In the genomic region with DNA sequence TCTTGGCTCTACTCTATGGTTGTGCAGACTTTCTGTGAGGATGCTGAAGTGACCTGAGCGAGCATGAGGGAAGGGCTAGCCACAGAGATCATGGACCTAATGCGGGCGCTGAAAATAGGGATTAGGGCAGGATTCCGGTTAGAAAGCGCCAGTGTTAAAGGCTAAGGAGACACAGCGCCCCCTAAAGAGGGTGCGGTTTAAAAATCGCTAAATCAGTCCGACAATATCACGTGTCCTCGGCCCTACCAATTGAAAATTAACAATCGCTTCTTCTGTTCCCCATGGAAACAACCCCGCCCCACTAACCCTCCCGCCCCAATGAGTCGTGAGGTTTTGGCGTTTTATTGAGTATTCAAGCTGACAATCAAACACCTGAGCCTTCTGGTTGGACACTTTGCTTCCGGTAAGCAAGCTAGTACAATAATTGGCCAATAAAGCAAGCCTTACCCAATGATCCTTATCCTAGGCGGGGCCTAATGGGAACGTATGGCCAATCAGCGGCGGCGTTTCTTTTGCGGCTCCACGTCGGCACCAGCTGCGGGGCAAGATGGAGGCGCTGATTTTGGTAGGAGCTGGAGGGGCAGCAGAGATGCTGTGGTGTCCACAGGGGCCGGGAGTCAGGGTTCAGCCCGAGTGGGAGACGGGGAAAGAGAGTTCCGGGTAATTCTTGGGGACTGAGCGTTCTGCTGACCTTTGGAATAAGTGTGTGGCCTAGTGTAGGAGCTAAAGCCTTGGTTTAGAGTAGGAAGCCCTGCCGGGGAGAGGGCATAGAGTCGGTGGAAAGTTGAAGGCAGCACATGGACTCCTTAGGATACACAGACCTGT, we compare ENCODE assay signal across 1 cellular context.
A peak's percentile ranks its signal among the peaks of the same experiment; 100 is the strongest.
TF ChIP-seq lines count a peak whose summit lies in the region.

A gene with protein sequence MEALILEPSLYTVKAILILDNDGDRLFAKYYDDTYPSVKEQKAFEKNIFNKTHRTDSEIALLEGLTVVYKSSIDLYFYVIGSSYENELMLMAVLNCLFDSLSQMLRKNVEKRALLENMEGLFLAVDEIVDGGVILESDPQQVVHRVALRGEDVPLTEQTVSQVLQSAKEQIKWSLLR (plus strand): TSS at position 515 of the 825 bp plus-strand sequence. CDS start 33 bp downstream, at position 548.

TF ChIP-seq in K562, 482 proteins besides CTCF, POLR2A, EP300 and RAD21 (continued from another document and continues in another):
- TF ChIP-seq, protein P1, sequence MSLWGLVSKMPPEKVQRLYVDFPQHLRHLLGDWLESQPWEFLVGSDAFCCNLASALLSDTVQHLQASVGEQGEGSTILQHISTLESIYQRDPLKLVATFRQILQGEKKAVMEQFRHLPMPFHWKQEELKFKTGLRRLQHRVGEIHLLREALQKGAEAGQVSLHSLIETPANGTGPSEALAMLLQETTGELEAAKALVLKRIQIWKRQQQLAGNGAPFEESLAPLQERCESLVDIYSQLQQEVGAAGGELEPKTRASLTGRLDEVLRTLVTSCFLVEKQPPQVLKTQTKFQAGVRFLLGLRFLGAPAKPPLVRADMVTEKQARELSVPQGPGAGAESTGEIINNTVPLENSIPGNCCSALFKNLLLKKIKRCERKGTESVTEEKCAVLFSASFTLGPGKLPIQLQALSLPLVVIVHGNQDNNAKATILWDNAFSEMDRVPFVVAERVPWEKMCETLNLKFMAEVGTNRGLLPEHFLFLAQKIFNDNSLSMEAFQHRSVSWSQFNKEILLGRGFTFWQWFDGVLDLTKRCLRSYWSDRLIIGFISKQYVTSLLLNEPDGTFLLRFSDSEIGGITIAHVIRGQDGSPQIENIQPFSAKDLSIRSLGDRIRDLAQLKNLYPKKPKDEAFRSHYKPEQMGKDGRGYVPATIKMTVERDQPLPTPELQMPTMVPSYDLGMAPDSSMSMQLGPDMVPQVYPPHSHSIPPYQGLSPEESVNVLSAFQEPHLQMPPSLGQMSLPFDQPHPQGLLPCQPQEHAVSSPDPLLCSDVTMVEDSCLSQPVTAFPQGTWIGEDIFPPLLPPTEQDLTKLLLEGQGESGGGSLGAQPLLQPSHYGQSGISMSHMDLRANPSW (CRISPR knock-in tag; IDR thresholded peaks at IDR 0.05) = peak; percentile 27; the same call in 1 of the 2 replicates
- TF ChIP-seq BMI1 (IDR thresholded peaks at IDR 0.05; ENCODE audit: low read length) = peak; percentile 76
- peak; percentile 91; the same call in 1 of the 2 replicates for TF ChIP-seq POLR2AphosphoS2 (IDR thresholded peaks at IDR 0.05; ENCODE audit: low read length)
- TF ChIP-seq ZNF316 (IDR thresholded peaks at IDR 0.05) = peak; percentile 42; the same call in 1 of the 2 replicates
- TF ChIP-seq PPARD (CRISPR knock-in tag; IDR thresholded peaks at IDR 0.05) = no peak
- TF ChIP-seq, protein P2, sequence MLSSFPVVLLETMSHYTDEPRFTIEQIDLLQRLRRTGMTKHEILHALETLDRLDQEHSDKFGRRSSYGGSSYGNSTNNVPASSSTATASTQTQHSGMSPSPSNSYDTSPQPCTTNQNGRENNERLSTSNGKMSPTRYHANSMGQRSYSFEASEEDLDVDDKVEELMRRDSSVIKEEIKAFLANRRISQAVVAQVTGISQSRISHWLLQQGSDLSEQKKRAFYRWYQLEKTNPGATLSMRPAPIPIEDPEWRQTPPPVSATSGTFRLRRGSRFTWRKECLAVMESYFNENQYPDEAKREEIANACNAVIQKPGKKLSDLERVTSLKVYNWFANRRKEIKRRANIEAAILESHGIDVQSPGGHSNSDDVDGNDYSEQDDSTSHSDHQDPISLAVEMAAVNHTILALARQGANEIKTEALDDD (IDR thresholded peaks at IDR 0.05) = peak; percentile 66
- no peak; the same call in 1 of the 2 replicates for TF ChIP-seq PRMT5 (CRISPR knock-in tag; IDR thresholded peaks at IDR 0.05)
- TF ChIP-seq ZNF780A (CRISPR knock-in tag; IDR thresholded peaks at IDR 0.05) = no peak
- no peak for TF ChIP-seq YBX1 (IDR thresholded peaks at IDR 0.05)
- TF ChIP-seq, protein P3, sequence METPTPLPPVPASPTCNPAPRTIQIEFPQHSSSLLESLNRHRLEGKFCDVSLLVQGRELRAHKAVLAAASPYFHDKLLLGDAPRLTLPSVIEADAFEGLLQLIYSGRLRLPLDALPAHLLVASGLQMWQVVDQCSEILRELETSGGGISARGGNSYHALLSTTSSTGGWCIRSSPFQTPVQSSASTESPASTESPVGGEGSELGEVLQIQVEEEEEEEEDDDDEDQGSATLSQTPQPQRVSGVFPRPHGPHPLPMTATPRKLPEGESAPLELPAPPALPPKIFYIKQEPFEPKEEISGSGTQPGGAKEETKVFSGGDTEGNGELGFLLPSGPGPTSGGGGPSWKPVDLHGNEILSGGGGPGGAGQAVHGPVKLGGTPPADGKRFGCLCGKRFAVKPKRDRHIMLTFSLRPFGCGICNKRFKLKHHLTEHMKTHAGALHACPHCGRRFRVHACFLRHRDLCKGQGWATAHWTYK (CRISPR knock-in tag; IDR thresholded peaks at IDR 0.05) = peak; percentile 79; the same call in 1 of the 2 replicates
- TF ChIP-seq, protein P4, sequence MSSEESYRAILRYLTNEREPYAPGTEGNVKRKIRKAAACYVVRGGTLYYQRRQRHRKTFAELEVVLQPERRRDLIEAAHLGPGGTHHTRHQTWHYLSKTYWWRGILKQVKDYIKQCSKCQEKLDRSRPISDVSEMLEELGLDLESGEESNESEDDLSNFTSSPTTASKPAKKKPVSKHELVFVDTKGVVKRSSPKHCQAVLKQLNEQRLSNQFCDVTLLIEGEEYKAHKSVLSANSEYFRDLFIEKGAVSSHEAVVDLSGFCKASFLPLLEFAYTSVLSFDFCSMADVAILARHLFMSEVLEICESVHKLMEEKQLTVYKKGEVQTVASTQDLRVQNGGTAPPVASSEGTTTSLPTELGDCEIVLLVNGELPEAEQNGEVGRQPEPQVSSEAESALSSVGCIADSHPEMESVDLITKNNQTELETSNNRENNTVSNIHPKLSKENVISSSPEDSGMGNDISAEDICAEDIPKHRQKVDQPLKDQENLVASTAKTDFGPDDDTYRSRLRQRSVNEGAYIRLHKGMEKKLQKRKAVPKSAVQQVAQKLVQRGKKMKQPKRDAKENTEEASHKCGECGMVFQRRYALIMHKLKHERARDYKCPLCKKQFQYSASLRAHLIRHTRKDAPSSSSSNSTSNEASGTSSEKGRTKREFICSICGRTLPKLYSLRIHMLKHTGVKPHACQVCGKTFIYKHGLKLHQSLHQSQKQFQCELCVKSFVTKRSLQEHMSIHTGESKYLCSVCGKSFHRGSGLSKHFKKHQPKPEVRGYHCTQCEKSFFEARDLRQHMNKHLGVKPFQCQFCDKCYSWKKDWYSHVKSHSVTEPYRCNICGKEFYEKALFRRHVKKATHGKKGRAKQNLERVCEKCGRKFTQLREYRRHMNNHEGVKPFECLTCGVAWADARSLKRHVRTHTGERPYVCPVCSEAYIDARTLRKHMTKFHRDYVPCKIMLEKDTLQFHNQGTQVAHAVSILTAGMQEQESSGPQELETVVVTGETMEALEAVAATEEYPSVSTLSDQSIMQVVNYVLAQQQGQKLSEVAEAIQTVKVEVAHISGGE (CRISPR knock-in tag; IDR thresholded peaks at IDR 0.05) = peak in 1 of 3 experiments; percentile 56; a peak in 1 of 6 replicates
- TF ChIP-seq, protein P5, sequence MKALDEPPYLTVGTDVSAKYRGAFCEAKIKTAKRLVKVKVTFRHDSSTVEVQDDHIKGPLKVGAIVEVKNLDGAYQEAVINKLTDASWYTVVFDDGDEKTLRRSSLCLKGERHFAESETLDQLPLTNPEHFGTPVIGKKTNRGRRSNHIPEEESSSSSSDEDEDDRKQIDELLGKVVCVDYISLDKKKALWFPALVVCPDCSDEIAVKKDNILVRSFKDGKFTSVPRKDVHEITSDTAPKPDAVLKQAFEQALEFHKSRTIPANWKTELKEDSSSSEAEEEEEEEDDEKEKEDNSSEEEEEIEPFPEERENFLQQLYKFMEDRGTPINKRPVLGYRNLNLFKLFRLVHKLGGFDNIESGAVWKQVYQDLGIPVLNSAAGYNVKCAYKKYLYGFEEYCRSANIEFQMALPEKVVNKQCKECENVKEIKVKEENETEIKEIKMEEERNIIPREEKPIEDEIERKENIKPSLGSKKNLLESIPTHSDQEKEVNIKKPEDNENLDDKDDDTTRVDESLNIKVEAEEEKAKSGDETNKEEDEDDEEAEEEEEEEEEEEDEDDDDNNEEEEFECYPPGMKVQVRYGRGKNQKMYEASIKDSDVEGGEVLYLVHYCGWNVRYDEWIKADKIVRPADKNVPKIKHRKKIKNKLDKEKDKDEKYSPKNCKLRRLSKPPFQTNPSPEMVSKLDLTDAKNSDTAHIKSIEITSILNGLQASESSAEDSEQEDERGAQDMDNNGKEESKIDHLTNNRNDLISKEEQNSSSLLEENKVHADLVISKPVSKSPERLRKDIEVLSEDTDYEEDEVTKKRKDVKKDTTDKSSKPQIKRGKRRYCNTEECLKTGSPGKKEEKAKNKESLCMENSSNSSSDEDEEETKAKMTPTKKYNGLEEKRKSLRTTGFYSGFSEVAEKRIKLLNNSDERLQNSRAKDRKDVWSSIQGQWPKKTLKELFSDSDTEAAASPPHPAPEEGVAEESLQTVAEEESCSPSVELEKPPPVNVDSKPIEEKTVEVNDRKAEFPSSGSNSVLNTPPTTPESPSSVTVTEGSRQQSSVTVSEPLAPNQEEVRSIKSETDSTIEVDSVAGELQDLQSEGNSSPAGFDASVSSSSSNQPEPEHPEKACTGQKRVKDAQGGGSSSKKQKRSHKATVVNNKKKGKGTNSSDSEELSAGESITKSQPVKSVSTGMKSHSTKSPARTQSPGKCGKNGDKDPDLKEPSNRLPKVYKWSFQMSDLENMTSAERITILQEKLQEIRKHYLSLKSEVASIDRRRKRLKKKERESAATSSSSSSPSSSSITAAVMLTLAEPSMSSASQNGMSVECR (CRISPR knock-in tag; IDR thresholded peaks at IDR 0.05) = peak; percentile 74
- TF ChIP-seq PRPF4 (IDR thresholded peaks at IDR 0.05; ENCODE audit: insufficient read depth, low read depth, low read length, poor library complexity, severe bottlenecking) = no peak
- peak; percentile 41 for TF ChIP-seq HNRNPLL (IDR thresholded peaks at IDR 0.05; ENCODE audit: low read depth, low read length, poor library complexity, severe bottlenecking)
- no peak for TF ChIP-seq SREBF1 (IDR thresholded peaks at IDR 0.05; ENCODE audit: borderline replicate concordance, low read depth, low read length)
- no peak for TF ChIP-seq MCM3 (IDR thresholded peaks at IDR 0.05)
- no peak; the same call in none of the 2 replicates for TF ChIP-seq ARID1B (IDR thresholded peaks at IDR 0.05)
- TF ChIP-seq, protein P6, sequence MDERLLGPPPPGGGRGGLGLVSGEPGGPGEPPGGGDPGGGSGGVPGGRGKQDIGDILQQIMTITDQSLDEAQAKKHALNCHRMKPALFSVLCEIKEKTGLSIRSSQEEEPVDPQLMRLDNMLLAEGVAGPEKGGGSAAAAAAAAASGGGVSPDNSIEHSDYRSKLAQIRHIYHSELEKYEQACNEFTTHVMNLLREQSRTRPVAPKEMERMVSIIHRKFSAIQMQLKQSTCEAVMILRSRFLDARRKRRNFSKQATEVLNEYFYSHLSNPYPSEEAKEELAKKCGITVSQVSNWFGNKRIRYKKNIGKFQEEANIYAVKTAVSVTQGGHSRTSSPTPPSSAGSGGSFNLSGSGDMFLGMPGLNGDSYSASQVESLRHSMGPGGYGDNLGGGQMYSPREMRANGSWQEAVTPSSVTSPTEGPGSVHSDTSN (CRISPR knock-in tag; IDR thresholded peaks at IDR 0.05; ENCODE audit: low read depth) = no peak; the same call in 1 of the 2 replicates
- TF ChIP-seq, protein P6 (tag; conservative IDR thresholded peaks at IDR 0.05; ENCODE audit: low read depth) = peak; percentile 95
- TF ChIP-seq NFYB (IDR thresholded peaks at IDR 0.05; ENCODE audit: extremely low read depth, insufficient read length) = peak; percentile 94
- TF ChIP-seq, protein P7, sequence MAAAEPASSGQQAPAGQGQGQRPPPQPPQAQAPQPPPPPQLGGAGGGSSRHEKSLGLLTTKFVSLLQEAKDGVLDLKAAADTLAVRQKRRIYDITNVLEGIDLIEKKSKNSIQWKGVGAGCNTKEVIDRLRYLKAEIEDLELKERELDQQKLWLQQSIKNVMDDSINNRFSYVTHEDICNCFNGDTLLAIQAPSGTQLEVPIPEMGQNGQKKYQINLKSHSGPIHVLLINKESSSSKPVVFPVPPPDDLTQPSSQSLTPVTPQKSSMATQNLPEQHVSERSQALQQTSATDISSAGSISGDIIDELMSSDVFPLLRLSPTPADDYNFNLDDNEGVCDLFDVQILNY (CRISPR knock-in tag; IDR thresholded peaks at IDR 0.05) = no peak
- no peak for TF ChIP-seq SAFB2 (IDR thresholded peaks at IDR 0.05; ENCODE audit: borderline replicate concordance, low read depth, low read length, severe bottlenecking)
- peak; percentile 73 for TF ChIP-seq CXXC5 (CRISPR knock-in tag; IDR thresholded peaks at IDR 0.05)
- TF ChIP-seq SMARCA4 (IDR thresholded peaks at IDR 0.05) = peak; percentile 7
- peak; percentile 38 for TF ChIP-seq TCF3 (CRISPR knock-in tag; IDR thresholded peaks at IDR 0.05)
- TF ChIP-seq CBFA2T2 (conservative IDR thresholded peaks at IDR 0.05) = peak; percentile 53
- TF ChIP-seq CTBP1 (IDR thresholded peaks at IDR 0.05; ENCODE audit: borderline replicate concordance) = peak; percentile 63
- TF ChIP-seq ZNF57 (CRISPR knock-in tag; IDR thresholded peaks at IDR 0.05) = no peak
- TF ChIP-seq, protein P8, sequence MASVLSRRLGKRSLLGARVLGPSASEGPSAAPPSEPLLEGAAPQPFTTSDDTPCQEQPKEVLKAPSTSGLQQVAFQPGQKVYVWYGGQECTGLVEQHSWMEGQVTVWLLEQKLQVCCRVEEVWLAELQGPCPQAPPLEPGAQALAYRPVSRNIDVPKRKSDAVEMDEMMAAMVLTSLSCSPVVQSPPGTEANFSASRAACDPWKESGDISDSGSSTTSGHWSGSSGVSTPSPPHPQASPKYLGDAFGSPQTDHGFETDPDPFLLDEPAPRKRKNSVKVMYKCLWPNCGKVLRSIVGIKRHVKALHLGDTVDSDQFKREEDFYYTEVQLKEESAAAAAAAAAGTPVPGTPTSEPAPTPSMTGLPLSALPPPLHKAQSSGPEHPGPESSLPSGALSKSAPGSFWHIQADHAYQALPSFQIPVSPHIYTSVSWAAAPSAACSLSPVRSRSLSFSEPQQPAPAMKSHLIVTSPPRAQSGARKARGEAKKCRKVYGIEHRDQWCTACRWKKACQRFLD (CRISPR knock-in tag; IDR thresholded peaks at IDR 0.05) = no peak
- TF ChIP-seq MAZ (CRISPR knock-in tag; conservative IDR thresholded peaks at IDR 0.05 in 1 of 2, IDR thresholded peaks at IDR 0.05 in 1 of 2) = peak in 1 of 2 experiments; percentile 68
